13 cellular contexts compared by ENCODE assay signal in genomic region chr4:40626183-40626990, GRCh38. TPM values are rescaled to one million over a fixed set of nuclear protein-coding genes. Genes with fewer than 3 reads are reported as not detected.
DNase-seq lines count a peak whose midpoint lies in the region; ATAC-seq and TF ChIP-seq lines count a peak whose summit lies in the region.
"Had no signal": no experiment of that assay in that cellular context is flagged by ENCODE, and none has a peak within 500 bp of the region (broad histone marks: within the 10 kb centered on the region; RNA-seq: fewer than 3 reads in every experiment).

No MANE protein-coding gene starts in this region.

- peaks cover 8% of the 10 kb centered on the region for H3K4me1 ChIP-seq in CD4-positive, alpha-beta memory T cell (ENCODE audit: insufficient read depth, low read length)
- H3K4me1 ChIP-seq in psoas muscle: no peaks in the 10 kb centered on the region

- WGBS in psoas muscle, 3 donors: 32 to 41% (median 37%) methylated on average over 10 of the region's 10 CpGs

- H3K9me3 Mint-ChIP-seq in activated T-helper 17 cell treated with anti-CD3 and anti-CD28 coated beads, Interleukin-2, amount 50 U/mL, for 72 hours: no peaks in the 10 kb centered on the region
- no peaks in the 10 kb centered on the region for H3K9me3 Mint-ChIP-seq in CD4-positive, alpha-beta memory T cell

- intact Hi-C loops in CD4-positive, alpha-beta memory T cell (cut with micrococcal nuclease): no loop called here
- intact Hi-C loops in psoas muscle (cut with DNase I): no loop called here

- no peak overlapping the region for H3K27ac Mint-ChIP-seq in activated T-helper 17 cell treated with anti-CD3 and anti-CD28 coated beads, Interleukin-2, amount 50 U/mL, for 72 hours
- H3K27ac Mint-ChIP-seq in CD4-positive, alpha-beta memory T cell: no peak overlapping the region

- CTCF ChIA-PET in CD4-positive, alpha-beta memory T cell (lab: Charles Lee; ENCODE audit: partially characterized antibody): no interaction called here

- peak; percentile 10 for ATAC-seq in activated T-helper 17 cell treated with anti-CD3 and anti-CD28 coated beads, Interleukin-2, amount 50 U/mL, for 72 hours (replicated peaks)
- no peak for ATAC-seq in psoas muscle
- ATAC-seq: Right ventricle myocardium inferior had no signal

- H3K36me3 Mint-ChIP-seq in activated T-helper 17 cell treated with anti-CD3 and anti-CD28 coated beads, Interleukin-2, amount 50 U/mL, for 72 hours (ENCODE audit: low read depth): no peaks in the 10 kb centered on the region
- H3K36me3 Mint-ChIP-seq in CD4-positive, alpha-beta memory T cell: no peaks in the 10 kb centered on the region

- H3K27me3 ChIP-seq in kidney epithelial cell (ENCODE audit: control insufficient read depth, insufficient read depth, low read length): no peaks in the 10 kb centered on the region
- H3K27me3 ChIP-seq in CD4-positive, alpha-beta memory T cell (ENCODE audit: insufficient read depth, low read length): peaks cover 4% of the 10 kb centered on the region
- peaks cover 3 to 44% (median 9%) of the 10 kb centered on the region in 3 donors for H3K27me3 ChIP-seq in psoas muscle (ENCODE audit: insufficient read depth in 3 of 3, low read length in 2 of 3)

- H3K27me3 Mint-ChIP-seq in activated T-helper 17 cell treated with anti-CD3 and anti-CD28 coated beads, Interleukin-2, amount 50 U/mL, for 72 hours: peaks cover 40% of the 10 kb centered on the region
- H3K27me3 Mint-ChIP-seq in CD4-positive, alpha-beta memory T cell: peaks cover 36 to 42% of the 10 kb centered on the region in 2 donors

- H3K4me3 ChIP-seq in kidney epithelial cell (ENCODE audit: low read depth, low read length) (peak overlapping the region; percentile 3), psoas muscle (no peak overlapping the region)
- no peak overlapping the region for H3K4me3 ChIP-seq in CD4-positive, alpha-beta memory T cell (ENCODE audit: low read length in 2 of 2)
- H3K4me3 ChIP-seq: lung had no signal

- no peaks in the 10 kb centered on the region for H3K9me3 ChIP-seq in CD4-positive, alpha-beta memory T cell (ENCODE audit: control insufficient read depth in 1 of 2, low read length in 2 of 2)
- H3K9me3 ChIP-seq in psoas muscle: no peaks in the 10 kb centered on the region

- peaks cover 15% of the 10 kb centered on the region for H3K4me1 Mint-ChIP-seq in activated T-helper 17 cell treated with anti-CD3 and anti-CD28 coated beads, Interleukin-2, amount 50 U/mL, for 72 hours
- H3K4me1 Mint-ChIP-seq in CD4-positive, alpha-beta memory T cell: peaks cover 10 to 19% (median 15%) of the 10 kb centered on the region in 4 donors

- DNase-seq in stimulated activated CD4-positive, alpha-beta T cell treated with anti-CD3 and anti-CD28 coated beads, Interleukin-1b, Interleukin-23, amount 100 ng/mL, for 48 hours: peak; percentile 8
- DNase-seq in stimulated activated CD4-positive, alpha-beta T cell treated with anti-CD3 and anti-CD28 coated beads, Interleukin-12 subunit alpha, Interleukin-12 subunit beta, amount 100 ng/mL, for 4 hours: no peak
- DNase-seq in kidney epithelial cell (ENCODE audit: low read depth): no peak
- DNase-seq in CD4-positive, alpha-beta memory T cell: no peak
- DNase-seq in foreskin melanocyte: no peak
- DNase-seq in NCI-H146 treated with DMSO at 0.1 percent for 48 hours (lab: John Stamatoyannopoulos, UW; ENCODE audit: unreplicated experiment): no peak
- DNase-seq in psoas muscle: no peak
- DNase-seq: COR-L47; dorsolateral prefrontal cortex; stimulated activated CD4-positive, alpha-beta T cell treated with anti-CD3 and anti-CD28 coated beads, Interleukin-4, amount 100 ng/mL, for 4 hours had no signal

- H3K36me3 ChIP-seq in kidney epithelial cell (ENCODE audit: control insufficient read depth, insufficient read depth, low read length) (no peaks in the 10 kb centered on the region), psoas muscle (ENCODE audit: insufficient read depth in 1 of 2, low read depth in 1 of 2) (no peaks in the 10 kb centered on the region)
- no peaks in the 10 kb centered on the region for H3K36me3 ChIP-seq in CD4-positive, alpha-beta memory T cell (ENCODE audit: insufficient read depth, low read length)

- H3K4me3 Mint-ChIP-seq in activated T-helper 17 cell treated with anti-CD3 and anti-CD28 coated beads, Interleukin-2, amount 50 U/mL, for 72 hours: peak overlapping the region; percentile 19
- H3K4me3 Mint-ChIP-seq in CD4-positive, alpha-beta memory T cell: peak overlapping the region in 2 of 8 donors; percentile 16 to 23

- TF ChIP-seq CTCF in kidney epithelial cell (IDR thresholded peaks at IDR 0.05; ENCODE audit: insufficient read depth, low read length, poor library complexity, severe bottlenecking) (no peak), psoas muscle (IDR thresholded peaks at IDR 0.05) (no peak)

- POLR2A ChIA-PET in CD4-positive, alpha-beta memory T cell (lab: Charles Lee; ENCODE audit: partially characterized antibody): no interaction called here

- no peak overlapping the region for H3K27ac ChIP-seq in CD4-positive, alpha-beta memory T cell (ENCODE audit: low read depth, low read length)
- no peak overlapping the region for H3K27ac ChIP-seq in psoas muscle
- H3K27ac ChIP-seq: dorsolateral prefrontal cortex had no signal

RNA-seq across cellular contexts. Expression of gene RBM47, which starts 3.3 kb away (rescaled TPM):
- under 1 TPM; 0.22 to 0.48 TPM for total RNA-seq in activated T-helper 17 cell treated with anti-CD3 and anti-CD28 coated beads, Interleukin-2, amount 50 U/mL, for 72 hours
- 41.1 and 42.1 TPM in 2 replicates for total RNA-seq in kidney epithelial cell
- total RNA-seq in CD4-positive, alpha-beta memory T cell: 1 to 10 TPM; 1.5 TPM
- under 1 TPM; 0.10 to 0.26 TPM for polyA plus RNA-seq in CD4-positive, alpha-beta memory T cell
- total RNA-seq in psoas muscle: 1 to 10 TPM; 1.2 to 2.3 (median 2.1) TPM
- under 1 TPM; 0.17 to 0.31 (median 0.30) TPM for polyA plus RNA-seq in psoas muscle

Comparison
In these comparisons a context has a peak if more than half of its experiments do, and no peak if none do; other contexts are left out.
1. RNA of gene RBM47, which starts 3.3 kb away (total RNA-seq): 41.1 to 42.1 TPM in kidney epithelial cell; 1.2 to 2.3 TPM in psoas muscle, 1.5 TPM in CD4-positive, alpha-beta memory T cell and 0.22 to 0.48 TPM in activated T-helper 17 cell treated with anti-CD3 and anti-CD28 coated beads, Interleukin-2, amount 50 U/mL, for 72 hours; every median in the first group is over 10 times any median in the second.